15 cellular contexts compared by ENCODE assay signal in genomic region chr5:169226904-169227303, GRCh38.
"Had no signal": no experiment of that assay in that cellular context is flagged by ENCODE, and none has a peak within 500 bp of the region (broad histone marks: within the 10 kb centered on the region; RNA-seq: fewer than 3 reads in every experiment).

No MANE protein-coding gene starts in this region.

- H3K27ac Mint-ChIP-seq: activated CD4-positive, alpha-beta memory T cell treated with anti-CD3 and anti-CD28 coated beads for 36 hours; activated naive CD8-positive, alpha-beta T cell treated with anti-CD3 and anti-CD28 coated beads for 36 hours; immature natural killer cell; naive B cell had no signal

- H3K27me3 ChIP-seq: tibial artery had no signal

- H3K36me3 ChIP-seq: tibial artery had no signal

- DNase-seq: activated CD4-positive, alpha-beta memory T cell treated with anti-CD3 and anti-CD28 coated beads for 36 hours; activated CD4-positive, alpha-beta T cell treated with anti-CD3 and anti-CD28 coated beads for 1 hour; activated gamma-delta T cell treated with Interleukin-2 at 50 U/mL for 16 hours; activated naive CD8-positive, alpha-beta T cell treated with anti-CD3 and anti-CD28 coated beads for 36 hours; activated T-cell treated with anti-CD3 and anti-CD28 coated beads, Interleukin-2, amount 50 U/mL, for 4 hours; anterior cingulate cortex; hypothalamus; immature natural killer cell; left cardiac atrium; naive B cell; retina; T-helper 9 cell; tibial artery had no signal

- H3K9me3 ChIP-seq: tibial artery had no signal

- H3K4me3 Mint-ChIP-seq: activated CD4-positive, alpha-beta memory T cell treated with anti-CD3 and anti-CD28 coated beads for 36 hours; activated naive CD8-positive, alpha-beta T cell treated with anti-CD3 and anti-CD28 coated beads for 36 hours; activated T-cell treated with anti-CD3 and anti-CD28 coated beads, Interleukin-2, amount 50 U/mL, for 4 hours; immature natural killer cell; naive B cell had no signal

- H3K27ac ChIP-seq: tibial artery had no signal

- H3K4me3 ChIP-seq: lung, skin epidermis, tibial artery had no signal

- H3K36me3 Mint-ChIP-seq: activated CD4-positive, alpha-beta memory T cell treated with anti-CD3 and anti-CD28 coated beads for 36 hours; activated naive CD8-positive, alpha-beta T cell treated with anti-CD3 and anti-CD28 coated beads for 36 hours; immature natural killer cell; naive B cell had no signal

- H3K9me3 Mint-ChIP-seq: activated CD4-positive, alpha-beta memory T cell treated with anti-CD3 and anti-CD28 coated beads for 36 hours; activated naive CD8-positive, alpha-beta T cell treated with anti-CD3 and anti-CD28 coated beads for 36 hours; activated T-cell treated with anti-CD3 and anti-CD28 coated beads, Interleukin-2, amount 50 U/mL, for 4 hours; immature natural killer cell had no signal

- H3K4me1 Mint-ChIP-seq: activated naive CD8-positive, alpha-beta T cell treated with anti-CD3 and anti-CD28 coated beads for 36 hours; immature natural killer cell; naive B cell had no signal

- ATAC-seq: activated T-cell treated with anti-CD3 and anti-CD28 coated beads, Interleukin-2, amount 50 U/mL, for 4 hours; left cardiac atrium had no signal

- H3K27me3 Mint-ChIP-seq: activated naive CD8-positive, alpha-beta T cell treated with anti-CD3 and anti-CD28 coated beads for 36 hours had no signal
